ENCODE assay signal across 8 cellular contexts in genomic region chr17:50177983-50178834, GRCh38. TPM values are rescaled to one million over a fixed set of nuclear protein-coding genes. Genes with fewer than 3 reads are reported as not detected.
DNase-seq lines count a peak whose midpoint lies in the region; ATAC-seq and TF ChIP-seq lines count a peak whose summit lies in the region.

No MANE protein-coding gene starts in this region.

- peak overlapping the region; percentile 79 for H3K4me2 ChIP-seq in HCT116 (ENCODE audit: low read length)

- intact Hi-C loops in HCT116 (cut with micrococcal nuclease): no loop called here

- no peaks in the 10 kb centered on the region for H3K36me3 ChIP-seq in HCT116 (ENCODE audit: control insufficient read depth in 1 of 2, insufficient read depth in 2 of 2, low read length in 2 of 2)
- no peaks in the 10 kb centered on the region for H3K36me3 ChIP-seq in mucosa of rectum (ENCODE audit: control insufficient read depth in 2 of 2, insufficient read depth in 2 of 2, low read length in 2 of 2)

- no peaks in the 10 kb centered on the region for H3K79me2 ChIP-seq in HCT116 (ENCODE audit: insufficient read depth, low read length)

- no peaks in the 10 kb centered on the region for H3K27me3 ChIP-seq in HCT116 (ENCODE audit: insufficient read depth, low read length)
- H3K27me3 ChIP-seq in mucosa of rectum (ENCODE audit: control insufficient read depth in 2 of 2, insufficient read depth in 2 of 2, low read length in 2 of 2): no peaks in the 10 kb centered on the region

- TF ChIP-seq POLR2A in HCT116 (IDR thresholded peaks at IDR 0.05; ENCODE audit: borderline replicate concordance, extremely low read depth, insufficient read depth, insufficient read length): no peak

- no peaks in the 10 kb centered on the region for H4K20me1 ChIP-seq in HCT116 (ENCODE audit: insufficient read depth)

- H3K9ac ChIP-seq in HCT116 (ENCODE audit: low read length) (peak overlapping the region; percentile 54), mucosa of rectum (ENCODE audit: low read depth in 1 of 2, low read length in 2 of 2) (peak overlapping the region in 1 of 2 donors; percentile 55)

- H3K4me1 ChIP-seq in HCT116 (ENCODE audit: control insufficient read depth in 1 of 2, insufficient read depth in 2 of 2, low read length in 2 of 2): peaks cover 41 to 56% of the 10 kb centered on the region in 2 experiments
- H3K4me1 ChIP-seq in mucosa of rectum (ENCODE audit: control insufficient read depth in 2 of 2, insufficient read depth in 2 of 2, low read length in 2 of 2): peaks cover 7 to 19% of the 10 kb centered on the region in 2 donors

- CTCF ChIA-PET in HCT116 (lab: Charles Lee): interaction anchor here (0.6 to 3.3 kb wide), 23 partner anchors 8 to 219 kb away, joined by 3 to 39 read pairs (median 5); partner anchors contain the start of genes COL1A1, LRRC59, SGCA and TMEM92

- DNase-seq in D341Med (ENCODE audit: low spot score) (peak; percentile 82), HCT116 (ENCODE audit: low read depth, low spot score) (peak; percentile 90), NCI-H510A (lab: John Stamatoyannopoulos, UW) (peak; percentile 89), epithelial cell of prostate (ENCODE audit: low read depth, low spot score) (peak; percentile 97), substantia nigra (lab: John Stamatoyannopoulos, UW) (peak in 39 of 49 donors; percentile 7 to 82 (median 52))
- DNase-seq in activated CD8-positive, alpha-beta memory T cell treated with anti-CD3 and anti-CD28 coated beads, Interleukin-2, amount 50 U/mL, for 4 hours: peak; percentile 53

- H3K9me3 ChIP-seq in HCT116 (ENCODE audit: control insufficient read depth in 1 of 2, insufficient read depth in 1 of 2, low read depth in 1 of 2, low read length in 2 of 2) (no peaks in the 10 kb centered on the region), mucosa of rectum (ENCODE audit: control insufficient read depth in 2 of 2, low read length in 2 of 2) (no peaks in the 10 kb centered on the region)

- H3K27ac ChIP-seq in HCT116 (ENCODE audit: low read depth, low read length): peak overlapping the region; percentile 61
- H3K27ac ChIP-seq in epithelial cell of prostate: peak overlapping the region; percentile 79
- H3K27ac ChIP-seq in mucosa of rectum (ENCODE audit: low read depth in 2 of 2, low read length in 2 of 2): peak overlapping the region; percentile 40
- H3K27ac ChIP-seq in substantia nigra (ENCODE audit: low read depth, low read length, poor library complexity, severe bottlenecking): no peak overlapping the region

- H2AFZ ChIP-seq in HCT116 (ENCODE audit: low read depth, low read length, poor library complexity, severe bottlenecking): peak overlapping the region; percentile 25

- POLR2A ChIA-PET in HCT116 (lab: Charles Lee): interaction anchor here (0.8 to 2.7 kb wide), 7 partner anchors 9 to 32 kb away, joined by 3 to 18 read pairs (median 3); partner anchors contain the start of gene SGCA

- TF ChIP-seq RAD21 in HCT116 (IDR thresholded peaks at IDR 0.05; ENCODE audit: low read depth): peak; percentile 72

- BruUV-seq in HCT116 (replicated peaks; lab: Mats Ljungman, UMichigan): no TSS peak

- peak; percentile 80 to 96 (median 82) for TF ChIP-seq CTCF in HCT116 (IDR thresholded peaks at IDR 0.05 in 2 of 3, conservative IDR thresholded peaks at IDR 0.05 in 1 of 3; ENCODE audit: borderline replicate concordance in 1 of 3, insufficient read depth in 1 of 3, low read depth in 2 of 3, low read length in 2 of 3)

- no peaks in the 10 kb centered on the region for H3K9me2 ChIP-seq in HCT116 (ENCODE audit: insufficient read depth)

- H3K4me3 ChIP-seq in HCT116 (replicated peaks in 1 of 2; ENCODE audit: low read depth in 1 of 2, low read length in 2 of 2): peak overlapping the region; percentile 22 to 43
- H3K4me3 ChIP-seq in mucosa of rectum (ENCODE audit: low read length in 2 of 2): peak overlapping the region; percentile 53 to 59

- ATAC-seq in HCT116: peak; percentile 94
- no peak for ATAC-seq in GM18519 (IDR thresholded peaks at IDR 0.05; ENCODE audit: low FRiP score, unreplicated experiment)

- RAD21 ChIA-PET in HCT116 (lab: Charles Lee; ENCODE audit: low non-redundant PET in 1 of 2, low total read pairs in 2 of 2, uncharacterized antibody in 2 of 2, unreplicated experiment in 2 of 2): interaction anchor here (0.6 to 2.3 kb wide), 5 partner anchors 9 to 95 kb away, joined by 4 to 13 read pairs (median 12); partner anchors contain the start of gene COL1A1 (in 1 of the 2)

TF ChIP-seq in HCT116, 20 proteins besides CTCF, POLR2A, EP300 and RAD21:
- TF ChIP-seq, protein P1, sequence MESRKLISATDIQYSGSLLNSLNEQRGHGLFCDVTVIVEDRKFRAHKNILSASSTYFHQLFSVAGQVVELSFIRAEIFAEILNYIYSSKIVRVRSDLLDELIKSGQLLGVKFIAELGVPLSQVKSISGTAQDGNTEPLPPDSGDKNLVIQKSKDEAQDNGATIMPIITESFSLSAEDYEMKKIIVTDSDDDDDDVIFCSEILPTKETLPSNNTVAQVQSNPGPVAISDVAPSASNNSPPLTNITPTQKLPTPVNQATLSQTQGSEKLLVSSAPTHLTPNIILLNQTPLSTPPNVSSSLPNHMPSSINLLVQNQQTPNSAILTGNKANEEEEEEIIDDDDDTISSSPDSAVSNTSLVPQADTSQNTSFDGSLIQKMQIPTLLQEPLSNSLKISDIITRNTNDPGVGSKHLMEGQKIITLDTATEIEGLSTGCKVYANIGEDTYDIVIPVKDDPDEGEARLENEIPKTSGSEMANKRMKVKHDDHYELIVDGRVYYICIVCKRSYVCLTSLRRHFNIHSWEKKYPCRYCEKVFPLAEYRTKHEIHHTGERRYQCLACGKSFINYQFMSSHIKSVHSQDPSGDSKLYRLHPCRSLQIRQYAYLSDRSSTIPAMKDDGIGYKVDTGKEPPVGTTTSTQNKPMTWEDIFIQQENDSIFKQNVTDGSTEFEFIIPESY (IDR thresholded peaks at IDR 0.05; ENCODE audit: extremely low read depth, insufficient replicate concordance, low read length): no peak
- TF ChIP-seq ELF1 (IDR thresholded peaks at IDR 0.05; ENCODE audit: borderline replicate concordance, low read depth): no peak
- no peak for TF ChIP-seq REST (IDR thresholded peaks at IDR 0.05; ENCODE audit: low read depth)
- no peak for TF ChIP-seq JUND (IDR thresholded peaks at IDR 0.05)
- peak; percentile 73 for TF ChIP-seq POLR2AphosphoS5 (IDR thresholded peaks at IDR 0.05; ENCODE audit: low read depth, low read length)
- no peak for TF ChIP-seq SIN3A (IDR thresholded peaks at IDR 0.05; ENCODE audit: low read depth)
- TF ChIP-seq EZH2phosphoT487 (IDR thresholded peaks at IDR 0.05; ENCODE audit: borderline replicate concordance): no peak
- no peak for TF ChIP-seq CBX3 (IDR thresholded peaks at IDR 0.05; ENCODE audit: low read depth)
- TF ChIP-seq TCF7L2 (IDR thresholded peaks at IDR 0.05; ENCODE audit: borderline replicate concordance, extremely low read depth, insufficient read depth, insufficient read length): peak; percentile 43
- peak; percentile 65 for TF ChIP-seq YY1 (IDR thresholded peaks at IDR 0.05; ENCODE audit: extremely low read depth, insufficient replicate concordance, low read depth, low read length)
- TF ChIP-seq SP1 (IDR thresholded peaks at IDR 0.05; ENCODE audit: low read depth): no peak
- TF ChIP-seq, protein P2, sequence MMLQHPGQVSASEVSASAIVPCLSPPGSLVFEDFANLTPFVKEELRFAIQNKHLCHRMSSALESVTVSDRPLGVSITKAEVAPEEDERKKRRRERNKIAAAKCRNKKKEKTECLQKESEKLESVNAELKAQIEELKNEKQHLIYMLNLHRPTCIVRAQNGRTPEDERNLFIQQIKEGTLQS (IDR thresholded peaks at IDR 0.05): no peak
- TF ChIP-seq EZH2 (IDR thresholded peaks at IDR 0.05): no peak
- peak; percentile 36; the same call in 1 of the 2 replicates for TF ChIP-seq ZFX (IDR thresholded peaks at IDR 0.05)
- TF ChIP-seq MAX (IDR thresholded peaks at IDR 0.05): peak; percentile 99

RNA-seq across cellular contexts. Expression of gene SGCA, which starts 12.4 kb away (rescaled TPM):
- 0.37 TPM for total RNA-seq in HCT116 (2021; ENCODE audit: unreplicated experiment)
- 0.21 and 0.56 TPM in 2 replicates for polyA plus RNA-seq in HCT116 (2012)

RNA-seq across cellular contexts. Expression of gene COL1A1, which starts 23.2 kb away (rescaled TPM):
- 33.6 TPM for total RNA-seq in HCT116 (2021; ENCODE audit: unreplicated experiment)
- 22.1 and 42.6 TPM in 2 replicates for polyA plus RNA-seq in HCT116 (2012)

RNA-seq across cellular contexts. Expression of gene PPP1R9B, which starts 27.7 kb away (rescaled TPM):
- 112 TPM for total RNA-seq in HCT116 (2021; ENCODE audit: unreplicated experiment)
- 65.7 and 68.5 TPM in 2 replicates for polyA plus RNA-seq in HCT116 (2012)

RNA-seq across cellular contexts. Expression of gene SAMD14, which starts 48.2 kb away (rescaled TPM):
- total RNA-seq in HCT116 (2021; ENCODE audit: unreplicated experiment): 1.5 TPM
- 0.74 and 0.79 TPM in 2 replicates for polyA plus RNA-seq in HCT116 (2012)
